Comparison of ENCODE assay signal across 21 cellular contexts in the genomic region with DNA sequence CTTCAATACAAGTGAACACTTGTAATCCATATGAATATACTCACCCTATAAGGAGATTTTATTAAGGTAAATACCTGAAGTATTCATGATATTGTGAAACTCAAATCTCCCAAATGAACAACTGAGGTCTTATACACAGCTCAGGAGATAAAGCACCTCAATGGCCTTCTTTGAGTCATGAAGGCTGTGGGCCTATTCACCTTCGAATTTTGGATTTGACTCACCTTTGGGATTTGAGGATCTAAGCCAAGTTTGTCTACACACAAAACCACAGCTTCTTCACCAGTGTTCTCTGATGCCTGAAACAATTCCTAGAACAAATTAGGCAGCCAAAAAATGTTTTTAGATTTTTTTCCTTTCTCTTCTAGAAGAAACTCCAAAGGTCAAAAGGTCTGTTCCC.
DNase-seq lines count a peak whose midpoint lies in the region; ATAC-seq lines count a peak whose summit lies in the region.
"Had no signal": no experiment of that assay in that cellular context is flagged by ENCODE, and none has a peak within 500 bp of the region (broad histone marks: within the 10 kb centered on the region; RNA-seq: fewer than 3 reads in every experiment).

No MANE protein-coding gene starts in this region.

- intact Hi-C loops in sciatic nerve (cut with DNase I) = no loop called here

- peak; percentile 27 for DNase-seq in M059J (ENCODE audit: low read depth)
- DNase-seq in astrocyte of the hippocampus (ENCODE audit: low read depth, low spot score) = peak; percentile 15
- peak; percentile 3 for DNase-seq in ecto neural progenitor cell (ENCODE audit: low spot score)
- DNase-seq in sciatic nerve (ENCODE audit: low spot score) = no peak
- DNase-seq in NAMALWA (ENCODE audit: low spot score) = no peak
- DNase-seq in NCI-H2227 treated with DMSO at 0.1 percent for 48 hours (lab: John Stamatoyannopoulos, UW) = no peak
- no peak for DNase-seq in kidney glomerular epithelial cell (lab: John Stamatoyannopoulos, UW)
- DNase-seq: 8988T; ACHN; AML-193; BE2C; CD4-positive, alpha-beta T cell; CD8-positive, alpha-beta memory T cell; DMS 273 treated with DMSO at 0.1 percent for 48 hours; DMS79; EL; GDM1; GOT3; HFFc6 had no signal

- peak; percentile 28 for ATAC-seq in sciatic nerve
- ATAC-seq: A549, GM12878 had no signal

Comparison
In these comparisons a context has a peak if more than half of its experiments do, and no peak if none do; other contexts are left out.
1. DNase-seq: peak in M059J (single experiment), astrocyte of the hippocampus (single experiment) and ecto neural progenitor cell (single experiment); none in sciatic nerve (single experiment), NAMALWA (single experiment), NCI-H2227 treated with DMSO at 0.1 percent for 48 hours (single experiment) and kidney glomerular epithelial cell (single experiment).